8 cellular contexts compared by ENCODE assay signal in genomic region chr2:30231726-30232026, GRCh38.
DNase-seq lines count a peak whose midpoint lies in the region; ATAC-seq lines count a peak whose summit lies in the region.

No MANE protein-coding gene starts in this region.

- peak overlapping the region; percentile 96 for H3K27ac Mint-ChIP-seq in stimulated activated naive B cell treated with anti-CD40 and anti-IgM and Interleukin-4, amounts not matched to agents 10 μg/mL and 1 μg/mL and 100 μg/mL, for 72 hours

- H3K9me3 ChIP-seq in iPS-15b (ENCODE audit: control insufficient read depth, insufficient read depth, low read length) = no peaks in the 10 kb centered on the region

- peak overlapping the region; percentile 92 to 98 for H3K4me3 Mint-ChIP-seq in stimulated activated naive B cell treated with anti-CD40 and anti-IgM and Interleukin-4, amounts not matched to agents 10 μg/mL and 1 μg/mL and 100 μg/mL, for 72 hours

- no peaks in the 10 kb centered on the region for H3K9me3 Mint-ChIP-seq in stimulated activated naive B cell treated with anti-CD40 and anti-IgM and Interleukin-4, amounts not matched to agents 10 μg/mL and 1 μg/mL and 100 μg/mL, for 72 hours

- H3K36me3 ChIP-seq in iPS-15b (ENCODE audit: control insufficient read depth, insufficient read depth, low read length) = no peaks in the 10 kb centered on the region

- peak overlapping the region; percentile 53 for H3K4me3 ChIP-seq in iPS-15b (ENCODE audit: low read depth, low read length)

- DNase-seq in activated gamma-delta T cell treated with anti-CD3 and anti-CD28 coated beads, Interleukin-2, amount 50 U/mL, for 16 hours (ENCODE audit: low read depth) = peak; percentile 43
- no peak for DNase-seq in stimulated activated naive B cell treated with anti-CD40 and anti-IgM and Interleukin-4, amounts not matched to agents 10 μg/mL and 1 μg/mL and 100 μg/mL, for 72 hours
- DNase-seq in amniotic stem cell (lab: John Stamatoyannopoulos, UW) = no peak
- no peak for DNase-seq in EL

- peaks cover 34 to 61% of the 10 kb centered on the region in 2 donors for H3K4me1 Mint-ChIP-seq in stimulated activated naive B cell treated with anti-CD40 and anti-IgM and Interleukin-4, amounts not matched to agents 10 μg/mL and 1 μg/mL and 100 μg/mL, for 72 hours

- ATAC-seq in GM18861 (IDR thresholded peaks at IDR 0.05; ENCODE audit: unreplicated experiment) = peak; percentile 6
- ATAC-seq in HG03469 (IDR thresholded peaks at IDR 0.05; ENCODE audit: unreplicated experiment) = peak; percentile 7
- ATAC-seq in stimulated activated naive B cell treated with anti-CD40 and anti-IgM and Interleukin-4, amounts not matched to agents 10 μg/mL and 1 μg/mL and 100 μg/mL, for 72 hours (replicated peaks) = peak; percentile 22 to 28
- ATAC-seq in GM21447 (IDR thresholded peaks at IDR 0.05; ENCODE audit: unreplicated experiment) = no peak

- H3K4me1 ChIP-seq in iPS-15b (ENCODE audit: control insufficient read depth, insufficient read depth, low read length) = peaks cover 3% of the 10 kb centered on the region

- peak overlapping the region; percentile 49 for H3K9ac ChIP-seq in iPS-15b (ENCODE audit: low read depth, low read length)

- peaks cover 13 to 26% of the 10 kb centered on the region in 2 donors for H3K36me3 Mint-ChIP-seq in stimulated activated naive B cell treated with anti-CD40 and anti-IgM and Interleukin-4, amounts not matched to agents 10 μg/mL and 1 μg/mL and 100 μg/mL, for 72 hours

- peaks cover 28% of the 10 kb centered on the region for H3K27me3 ChIP-seq in iPS-15b (ENCODE audit: control insufficient read depth, insufficient read depth, low read length)

- no peaks in the 10 kb centered on the region for H3K27me3 Mint-ChIP-seq in stimulated activated naive B cell treated with anti-CD40 and anti-IgM and Interleukin-4, amounts not matched to agents 10 μg/mL and 1 μg/mL and 100 μg/mL, for 72 hours
